In genomic region chr22:26535499-26535898, GRCh38 we compare ENCODE assay signal across 22 cellular contexts. TPM values are rescaled to one million over a fixed set of nuclear protein-coding genes. Genes with fewer than 3 reads are reported as not detected.
DNase-seq lines count a peak whose midpoint lies in the region; ATAC-seq and TF ChIP-seq lines count a peak whose summit lies in the region.
"Had no signal": no experiment of that assay in that cellular context is flagged by ENCODE, and none has a peak within 500 bp of the region (broad histone marks: within the 10 kb centered on the region; RNA-seq: fewer than 3 reads in every experiment).

No MANE protein-coding gene starts in this region.

- H4K20me1 ChIP-seq in OCI-LY7 (ENCODE audit: insufficient read depth, low read length) = no peaks in the 10 kb centered on the region

- H3K9ac ChIP-seq in duodenal mucosa (ENCODE audit: low read depth in 1 of 2, low read length in 2 of 2) = no peak overlapping the region

- H3K27me3 ChIP-seq in duodenal mucosa (ENCODE audit: control insufficient read depth in 1 of 2, insufficient read depth in 2 of 2, low read length in 2 of 2) (no peaks in the 10 kb centered on the region), esophagus muscularis mucosa (no peaks in the 10 kb centered on the region)
- H3K27me3 ChIP-seq: pancreas had no signal

- no peak for TF ChIP-seq EP300 in esophagus muscularis mucosa (IDR thresholded peaks at IDR 0.05)

- ATAC-seq in activated CD4-positive, alpha-beta T cell treated with anti-CD3 and anti-CD28 coated beads for 36 hours = no peak
- ATAC-seq in stimulated activated naive CD8-positive, alpha-beta T cell treated with anti-CD3 and anti-CD28 coated beads, Interleukin-15, Interleukin-2, amounts not matched to agents 100 U/mL and 50 U/mL, for 24 hours = peak; percentile 26
- ATAC-seq in HG03571 (IDR thresholded peaks at IDR 0.05; ENCODE audit: unreplicated experiment) = no peak
- ATAC-seq: GM23338, left cardiac atrium, Panc1 had no signal

- DNase-seq in activated CD4-positive, alpha-beta T cell treated with anti-CD3 and anti-CD28 coated beads for 36 hours = no peak
- DNase-seq in activated CD4-positive, alpha-beta T cell treated with anti-CD3 and anti-CD28 coated beads, Interleukin-2, amount 50 U/mL, for 4 hours = no peak
- DNase-seq in OCI-LY7 (ENCODE audit: low spot score) (peak; percentile 92), esophagus muscularis mucosa (ENCODE audit: extremely low spot score) (no peak), HK-2 (ENCODE audit: unreplicated experiment) (no peak)
- DNase-seq in stimulated activated naive CD8-positive, alpha-beta T cell treated with anti-CD3 and anti-CD28 coated beads, Interleukin-15, Interleukin-2, amounts not matched to agents 100 U/mL and 50 U/mL, for 24 hours = no peak
- DNase-seq: 8988T; activated CD8-positive, alpha-beta memory T cell treated with anti-CD3 and anti-CD28 coated beads, Interleukin-2, amount 50 U/mL, for 4 hours; activated naive CD8-positive, alpha-beta T cell treated with anti-CD3 and anti-CD28 coated beads, Interleukin-2, amount 10 ng/mL, durations not matched to agents 7 days and 5 days; effector memory CD4-positive, alpha-beta T cell; EL; left cardiac atrium; NCI-H1105; NCI-H2171; NCI-H774; pancreas; stimulated activated CD4-positive, alpha-beta T cell treated with anti-CD3 and anti-CD28 coated beads, Interleukin-4, amount 100 ng/mL, for 4 hours had no signal

- no peak for TF ChIP-seq CTCF in OCI-LY7 (conservative IDR thresholded peaks at IDR 0.05; ENCODE audit: low read length)
- no peak for TF ChIP-seq CTCF in esophagus muscularis mucosa (IDR thresholded peaks at IDR 0.05)

- H3K27me3 Mint-ChIP-seq in activated CD4-positive, alpha-beta T cell treated with anti-CD3 and anti-CD28 coated beads for 36 hours = no peaks in the 10 kb centered on the region
- H3K27me3 Mint-ChIP-seq: activated naive CD8-positive, alpha-beta T cell treated with anti-CD3 and anti-CD28 coated beads, Interleukin-2, amount 10 ng/mL, durations not matched to agents 7 days and 5 days; type B pancreatic cell had no signal

- H3K4me1 ChIP-seq in OCI-LY7 (ENCODE audit: insufficient read depth, low read length, poor library complexity, severe bottlenecking) = peaks cover 51% of the 10 kb centered on the region
- H3K4me1 ChIP-seq in duodenal mucosa (ENCODE audit: control insufficient read depth in 1 of 2, insufficient read depth in 2 of 2, low read length in 2 of 2) = peaks cover 4 to 6% of the 10 kb centered on the region in 2 donors
- no peaks in the 10 kb centered on the region for H3K4me1 ChIP-seq in esophagus muscularis mucosa

- no peaks in the 10 kb centered on the region for H3K9me3 Mint-ChIP-seq in activated CD4-positive, alpha-beta T cell treated with anti-CD3 and anti-CD28 coated beads for 36 hours (ENCODE audit: low read depth)
- H3K9me3 Mint-ChIP-seq: activated naive CD8-positive, alpha-beta T cell treated with anti-CD3 and anti-CD28 coated beads, Interleukin-2, amount 10 ng/mL, durations not matched to agents 7 days and 5 days; GM23338; type B pancreatic cell had no signal

- no peaks in the 10 kb centered on the region; the same call in 1 of the 2 replicates for H3K79me2 ChIP-seq in OCI-LY7 (ENCODE audit: insufficient read depth, low read depth, low read length)

- peak overlapping the region; percentile 86 for H3K4me2 ChIP-seq in OCI-LY7 (ENCODE audit: low read length)
- H3K4me2 ChIP-seq: GM23338 had no signal

- POLR2A ChIA-PET in activated CD4-positive, alpha-beta T cell treated with anti-CD3 and anti-CD28 coated beads for 36 hours (lab: Charles Lee) = no interaction called here
- POLR2A ChIA-PET in OCI-LY7 (lab: Charles Lee) = interaction anchor here (0.6 to 4.5 kb wide), 11 partner anchors 9 to 137 kb away, joined by 3 to 34 read pairs (median 10); partner anchors contain the start of genes HPS4, SRRD and TFIP11

- H3K36me3 ChIP-seq in OCI-LY7 (ENCODE audit: insufficient read depth, low read length) (peaks cover 25% of the 10 kb centered on the region; the same call in 1 of the 2 replicates), duodenal mucosa (ENCODE audit: control insufficient read depth in 1 of 2, insufficient read depth in 2 of 2, low read length in 2 of 2) (peaks cover 9 to 41% of the 10 kb centered on the region in 2 donors), esophagus muscularis mucosa (peaks cover 9 to 63% (median 37%) of the 10 kb centered on the region in 4 donors)

- H2AFZ ChIP-seq in OCI-LY7 (ENCODE audit: low read length) = peak overlapping the region; percentile 53; the same call in 1 of the 2 replicates
- H2AFZ ChIP-seq: GM23338 had no signal

- BruUV-seq in OCI-LY7 (replicated peaks; lab: Mats Ljungman, UMichigan) = no TSS peak

- no peak overlapping the region for H3K4me3 Mint-ChIP-seq in activated CD4-positive, alpha-beta T cell treated with anti-CD3 and anti-CD28 coated beads for 36 hours
- H3K4me3 Mint-ChIP-seq: activated naive CD8-positive, alpha-beta T cell treated with anti-CD3 and anti-CD28 coated beads, Interleukin-2, amount 10 ng/mL, durations not matched to agents 7 days and 5 days; GM23338; type B pancreatic cell had no signal

- WGBS in esophagus muscularis mucosa = 96% methylated on average over 6 of the region's 6 CpGs

- H3K27ac ChIP-seq in OCI-LY7 (ENCODE audit: low read depth, low read length, poor library complexity, severe bottlenecking) = peak overlapping the region; percentile 98
- peak overlapping the region; percentile 36 for H3K27ac ChIP-seq in duodenal mucosa (ENCODE audit: low read depth, low read length)
- H3K27ac ChIP-seq in esophagus muscularis mucosa (replicated peaks in 1 of 4) = no peak overlapping the region

- intact Hi-C loops in activated CD4-positive, alpha-beta T cell treated with anti-CD3 and anti-CD28 coated beads for 36 hours (cut with DNase I, micrococcal nuclease) = no loop called here
- intact Hi-C loops in OCI-LY7 (cut with micrococcal nuclease; ENCODE audit: unreplicated experiment) = loop anchor here (1.0 to 5.0 kb wide), 3 partner anchors 42 to 80 kb away; no protein-coding TSS in a partner anchor
- intact Hi-C loops in esophagus muscularis mucosa (cut with DNase I) = no loop called here

- H3K9me3 ChIP-seq in OCI-LY7 (ENCODE audit: low read length) = no peaks in the 10 kb centered on the region
- H3K9me3 ChIP-seq in duodenal mucosa (ENCODE audit: control insufficient read depth in 1 of 2, low read length in 2 of 2) = no peaks in the 10 kb centered on the region
- H3K9me3 ChIP-seq in esophagus muscularis mucosa = no peaks in the 10 kb centered on the region
- H3K9me3 ChIP-seq: pancreas had no signal

- no peak for TF ChIP-seq POLR2A in esophagus muscularis mucosa (IDR thresholded peaks at IDR 0.05; ENCODE audit: low read depth)

- CTCF ChIA-PET in activated CD4-positive, alpha-beta T cell treated with anti-CD3 and anti-CD28 coated beads for 36 hours (lab: Charles Lee) = interaction anchor here (0.6 to 1.1 kb wide), 3 partner anchors 9 to 30 kb away, joined by 4 to 5 read pairs (median 4); no protein-coding TSS in a partner anchor
- CTCF ChIA-PET in OCI-LY7 (lab: Charles Lee; ENCODE audit: unreplicated experiment) = interaction anchor here (0.6 kb wide), 1 partner anchor 108 kb away, joined by 3 read pairs; no protein-coding TSS in a partner anchor

- no peaks in the 10 kb centered on the region for H3K9me2 ChIP-seq in OCI-LY7 (ENCODE audit: insufficient read depth, low read length)

- peak overlapping the region; percentile 60 for H3K4me3 ChIP-seq in OCI-LY7 (ENCODE audit: low read depth, low read length, poor library complexity, severe bottlenecking)
- H3K4me3 ChIP-seq in duodenal mucosa (ENCODE audit: low read depth in 1 of 2, low read length in 2 of 2) = no peak overlapping the region
- H3K4me3 ChIP-seq in esophagus muscularis mucosa = no peak overlapping the region
- H3K4me3 ChIP-seq: GM23338, pancreas had no signal

- H3K27ac Mint-ChIP-seq in activated CD4-positive, alpha-beta T cell treated with anti-CD3 and anti-CD28 coated beads for 36 hours = peak overlapping the region; percentile 13
- H3K27ac Mint-ChIP-seq: activated naive CD8-positive, alpha-beta T cell treated with anti-CD3 and anti-CD28 coated beads, Interleukin-2, amount 10 ng/mL, durations not matched to agents 7 days and 5 days; GM23338; type B pancreatic cell had no signal

- H3K36me3 Mint-ChIP-seq in activated CD4-positive, alpha-beta T cell treated with anti-CD3 and anti-CD28 coated beads for 36 hours (ENCODE audit: low read depth) = peaks cover 15% of the 10 kb centered on the region
- H3K36me3 Mint-ChIP-seq: type B pancreatic cell had no signal

- H3K4me1 Mint-ChIP-seq in activated CD4-positive, alpha-beta T cell treated with anti-CD3 and anti-CD28 coated beads for 36 hours = peaks cover 15% of the 10 kb centered on the region
- H3K4me1 Mint-ChIP-seq: GM23338 had no signal

RNA-seq across cellular contexts. Expression of gene TFIP11, which starts 23.2 kb away (rescaled TPM):
- total RNA-seq in activated CD4-positive, alpha-beta T cell treated with anti-CD3 and anti-CD28 coated beads for 36 hours = 10 to 100 TPM; 36.5 to 41.7 TPM
- 39.6 and 45.2 TPM in 2 replicates for total RNA-seq in OCI-LY7 (2014; rRNA removed; shearing (Covaris generic))
- 52.3 and 54.5 TPM in 2 replicates for total RNA-seq in OCI-LY7 (2022)
- 10 to 100 TPM; 17.9 to 23.5 (median 20.4) TPM for total RNA-seq in esophagus muscularis mucosa

RNA-seq across cellular contexts. Expression of gene SRRD, which starts 51.8 kb away (rescaled TPM):
- total RNA-seq in activated CD4-positive, alpha-beta T cell treated with anti-CD3 and anti-CD28 coated beads for 36 hours = 10 to 100 TPM; 17.5 to 28.5 TPM
- total RNA-seq in OCI-LY7 (2014; rRNA removed; shearing (Covaris generic)) = 20.7 and 23.1 TPM in 2 replicates
- total RNA-seq in OCI-LY7 (2022) (33.0 and 36.6 TPM in 2 replicates), esophagus muscularis mucosa (10 to 100 TPM; 12.7 to 20.5 (median 15.2) TPM)

RNA-seq across cellular contexts. Expression of gene HPS4, which starts 51.9 kb away (rescaled TPM):
- total RNA-seq in activated CD4-positive, alpha-beta T cell treated with anti-CD3 and anti-CD28 coated beads for 36 hours = 10 to 100 TPM; 49.3 to 60.9 TPM
- total RNA-seq in OCI-LY7 (2014; rRNA removed; shearing (Covaris generic)) = 64.8 and 77.4 TPM in 2 replicates
- total RNA-seq in OCI-LY7 (2022) = 89.6 and 107 TPM in 2 replicates
- 10 to 100 TPM; 15.4 to 17.9 (median 17.5) TPM for total RNA-seq in esophagus muscularis mucosa

RNA-seq across cellular contexts. Expression of gene TPST2, which starts 54.4 kb away (rescaled TPM):
- total RNA-seq in activated CD4-positive, alpha-beta T cell treated with anti-CD3 and anti-CD28 coated beads for 36 hours = 10 to 100 TPM; 17.4 to 18.3 TPM
- total RNA-seq in OCI-LY7 (2014; rRNA removed; shearing (Covaris generic)) = 19.1 and 19.9 TPM in 2 replicates
- total RNA-seq in OCI-LY7 (2022) (12.5 and 14.4 TPM in 2 replicates), esophagus muscularis mucosa (10 to 100 TPM; 22.0 to 30.9 (median 28.7) TPM)

Comparison
In these comparisons a context has a peak if more than half of its experiments do, and no peak if none do; other contexts are left out.
1. H3K27ac ChIP-seq: peak in OCI-LY7 (single experiment) and duodenal mucosa (single experiment); none in esophagus muscularis mucosa (0 of 4).